ENCODE assay signal across 8 cellular contexts in genomic region chr1:161045749-161046573, GRCh38. TPM values are rescaled to one million over a fixed set of nuclear protein-coding genes. Genes with fewer than 3 reads are reported as not detected.
DNase-seq lines count a peak whose midpoint lies in the region; ATAC-seq and TF ChIP-seq lines count a peak whose summit lies in the region.

Gene USF1 (minus strand): TSS chr1:161045977. CDS start chr1:161043275, 2,702 bp downstream.

- TF ChIP-seq CTCF in fibroblast of the aortic adventitia (IDR thresholded peaks at IDR 0.05; ENCODE audit: insufficient read depth, low read length) (no peak), nephron progenitor cell (IDR thresholded peaks at IDR 0.05) (no peak)

- peak within 1 kb of the TSS; percentile 97 for H3K4me3 Mint-ChIP-seq in nephron progenitor cell
- peak within 1 kb of the TSS; percentile 95 to 96 for H3K4me3 Mint-ChIP-seq in stimulated activated naive CD8-positive, alpha-beta T cell treated with anti-CD3 and anti-CD28 coated beads, Interleukin-15, amount 100 ng/mL, for 72 hours

- H3K36me3 ChIP-seq in H7 (replicated peaks; ENCODE audit: control insufficient read depth, insufficient read depth, low read length): peaks cover 8% of the 10 kb centered on the region

- H3K27me3 ChIP-seq in H7 (ENCODE audit: control insufficient read depth, insufficient read depth, low read length): peaks cover 2% of the 10 kb centered on the region; the same call in 1 of the 2 replicates

- peak; percentile 84 for ATAC-seq in stimulated activated naive CD8-positive, alpha-beta T cell treated with anti-CD3 and anti-CD28 coated beads, Interleukin-15, amount 100 ng/mL, for 72 hours

- H3K36me3 Mint-ChIP-seq in nephron progenitor cell (ENCODE audit: low read depth): peaks cover 48% of the 10 kb centered on the region

- peak within 1 kb of the TSS; percentile 95 for H3K4me3 ChIP-seq in H7 (ENCODE audit: insufficient read depth, low read depth, low read length)
- H3K4me3 ChIP-seq in fibroblast of the aortic adventitia (ENCODE audit: low read depth, low read length): peak within 1 kb of the TSS; percentile 91

- H3K27ac Mint-ChIP-seq in nephron progenitor cell: peak within 1 kb of the TSS; percentile 100
- H3K27ac Mint-ChIP-seq in stimulated activated naive CD8-positive, alpha-beta T cell treated with anti-CD3 and anti-CD28 coated beads, Interleukin-15, amount 100 ng/mL, for 72 hours: peak within 1 kb of the TSS; percentile 100

- H3K4me1 Mint-ChIP-seq in nephron progenitor cell: peaks cover 28% of the 10 kb centered on the region
- peaks cover 53% of the 10 kb centered on the region for H3K4me1 Mint-ChIP-seq in stimulated activated naive CD8-positive, alpha-beta T cell treated with anti-CD3 and anti-CD28 coated beads, Interleukin-15, amount 100 ng/mL, for 72 hours

- H3K9me3 Mint-ChIP-seq in nephron progenitor cell: peaks cover 43% of the 10 kb centered on the region
- no peaks in the 10 kb centered on the region for H3K9me3 Mint-ChIP-seq in stimulated activated naive CD8-positive, alpha-beta T cell treated with anti-CD3 and anti-CD28 coated beads, Interleukin-15, amount 100 ng/mL, for 72 hours

- DNase-seq in EL: peak; percentile 95
- DNase-seq in H7: peak; percentile 95
- peak; percentile 96 for DNase-seq in M059J (ENCODE audit: low read depth)
- DNase-seq in SHP77 (lab: John Stamatoyannopoulos, UW): peak; percentile 95 to 96
- peak; percentile 92 for DNase-seq in activated effector memory CD4-positive, alpha-beta T cell treated with Interleukin-2 at 50 U/mL for 16 hours
- DNase-seq in fibroblast of the aortic adventitia (ENCODE audit: low read depth): peak; percentile 95
- peak; percentile 91 for DNase-seq in nephron progenitor cell
- DNase-seq in stimulated activated naive CD8-positive, alpha-beta T cell treated with anti-CD3 and anti-CD28 coated beads, Interleukin-15, amount 100 ng/mL, for 72 hours: peak; percentile 91 to 95

- H3K27me3 Mint-ChIP-seq in nephron progenitor cell (ENCODE audit: low read depth, poor library complexity): peaks cover 31% of the 10 kb centered on the region
- H3K27me3 Mint-ChIP-seq in stimulated activated naive CD8-positive, alpha-beta T cell treated with anti-CD3 and anti-CD28 coated beads, Interleukin-15, amount 100 ng/mL, for 72 hours: no peaks in the 10 kb centered on the region

RNA-seq across cellular contexts. Expression of gene USF1, which starts in this region (rescaled TPM):
- 169 and 176 TPM in 2 replicates for total RNA-seq in H7 (2014; rRNA removed; shearing (Covaris generic))
- 82.7 and 89.0 TPM in 2 replicates for total RNA-seq in M059J (2014; rRNA removed; shearing (Covaris generic))
- 23.5 and 36.2 TPM in 2 replicates for total RNA-seq in fibroblast of the aortic adventitia (ENCODE audit: low replicate concordance)

Comparison
In these comparisons a context has a peak if more than half of its experiments do, and no peak if none do; other contexts are left out.
1. Peak in every context shown above with its lines: DNase-seq, ATAC-seq and H3K4me3 ChIP-seq.